In genomic region chr1:181730606-181731005, GRCh38 we compare ENCODE assay signal across 38 cellular contexts.
"Had no signal": no experiment of that assay in that cellular context is flagged by ENCODE, and none has a peak within 500 bp of the region (broad histone marks: within the 10 kb centered on the region; RNA-seq: fewer than 3 reads in every experiment).

No MANE protein-coding gene starts in this region.

- H3K36me3 Mint-ChIP-seq: activated naive CD4-positive, alpha-beta T cell treated with anti-CD3 and anti-CD28 coated beads, Interleukin-2, amount 10 ng/mL, durations not matched to agents 7 days and 5 days; activated naive CD4-positive, alpha-beta T cell treated with anti-CD3 and anti-CD28 coated beads, Interleukin-2, amount 50 U/mL, for 24 hours; activated naive CD4-positive, alpha-beta T cell treated with anti-CD3 and anti-CD28 coated beads, Interleukin-2, amount 50 U/mL, for 72 hours; activated naive CD8-positive, alpha-beta T cell; activated naive CD8-positive, alpha-beta T cell treated with anti-CD3 and anti-CD28 coated beads for 36 hours; activated naive CD8-positive, alpha-beta T cell treated with anti-CD3 and anti-CD28 coated beads, Interleukin-2, amount 10 ng/mL, durations not matched to agents 7 days and 5 days had no signal

- H3K9me3 Mint-ChIP-seq: activated naive CD4-positive, alpha-beta T cell treated with anti-CD3 and anti-CD28 coated beads for 36 hours; activated naive CD4-positive, alpha-beta T cell treated with anti-CD3 and anti-CD28 coated beads, Interleukin-2, amount 10 ng/mL, durations not matched to agents 7 days and 5 days; activated naive CD4-positive, alpha-beta T cell treated with anti-CD3 and anti-CD28 coated beads, Interleukin-2, amount 50 U/mL, for 24 hours; activated naive CD4-positive, alpha-beta T cell treated with anti-CD3 and anti-CD28 coated beads, Interleukin-2, amount 50 U/mL, for 72 hours; activated naive CD8-positive, alpha-beta T cell treated with anti-CD3 and anti-CD28 coated beads for 36 hours; activated naive CD8-positive, alpha-beta T cell treated with anti-CD3 and anti-CD28 coated beads, Interleukin-2, amount 10 ng/mL, durations not matched to agents 7 days and 5 days; activated naive CD8-positive, alpha-beta T cell treated with anti-CD3 and anti-CD28 coated beads, Interleukin-2, amount 50 U/mL, for 24 hours; activated T-cell treated with anti-CD3 and anti-CD28 coated beads, Interleukin-2, amount 50 U/mL, for 24 hours; activated T-cell treated with anti-CD3 and anti-CD28 coated beads, Interleukin-2, amount 50 U/mL, for 4 hours; activated T-cell treated with anti-CD3 and anti-CD28 coated beads, Interleukin-2, amount 50 U/mL, for 72 hours; activated T-helper 1 cell treated with anti-CD3 and anti-CD28 coated beads, Interleukin-12 subunit alpha, Interleukin-12 subunit beta, Interleukin-2, Interleukin-4 antibody, amounts not matched to agents 30 ng/mL and 10 ng/mL and 1 ng/mL, durations not matched to agents 14 hours and 24 hours and 36 hours; activated T-helper 17 cell treated with anti-CD3 and anti-CD28 coated beads, Interleukin-2, amount 50 U/mL, for 72 hours; activated T-helper 2 cell treated with anti-CD3 and anti-CD28 coated beads, Interferon-gamma antibody, Interleukin-2, Interleukin-4, amounts not matched to agents 10 μg/mL and 5 μg/mL and 100 μg/mL, durations not matched to agents 14 hours and 24 hours and 36 hours; brain; central memory CD8-positive, alpha-beta T cell had no signal

- H3K27me3 ChIP-seq: adrenal gland, ascending aorta, body of pancreas, brain microvascular endothelial cell, breast epithelium had no signal

- H3K9me3 ChIP-seq: adrenal gland, ascending aorta, body of pancreas, breast epithelium had no signal

- H3K4me3 ChIP-seq: adrenal gland, ascending aorta, body of pancreas, breast epithelium, cardiac muscle cell had no signal

- H3K4me1 ChIP-seq: adrenal gland, ascending aorta, body of pancreas, breast epithelium had no signal

- H3K36me3 ChIP-seq: adrenal gland, ascending aorta, brain microvascular endothelial cell, breast epithelium, cardiac muscle cell had no signal

- H3K27ac Mint-ChIP-seq: activated naive CD4-positive, alpha-beta T cell treated with anti-CD3 and anti-CD28 coated beads for 36 hours; activated naive CD4-positive, alpha-beta T cell treated with anti-CD3 and anti-CD28 coated beads, Interleukin-2, amount 10 ng/mL, durations not matched to agents 7 days and 5 days; activated naive CD4-positive, alpha-beta T cell treated with anti-CD3 and anti-CD28 coated beads, Interleukin-2, amount 50 U/mL, for 24 hours; activated naive CD4-positive, alpha-beta T cell treated with anti-CD3 and anti-CD28 coated beads, Interleukin-2, amount 50 U/mL, for 72 hours; activated naive CD8-positive, alpha-beta T cell; activated naive CD8-positive, alpha-beta T cell treated with anti-CD3 and anti-CD28 coated beads for 36 hours; activated naive CD8-positive, alpha-beta T cell treated with anti-CD3 and anti-CD28 coated beads, Interleukin-2, amount 10 ng/mL, durations not matched to agents 7 days and 5 days; activated naive CD8-positive, alpha-beta T cell treated with anti-CD3 and anti-CD28 coated beads, Interleukin-2, amount 50 U/mL, for 24 hours; activated T-cell treated with anti-CD3 and anti-CD28 coated beads, Interleukin-2, amount 50 U/mL, for 24 hours; activated T-cell treated with anti-CD3 and anti-CD28 coated beads, Interleukin-2, amount 50 U/mL, for 72 hours; activated T-helper 1 cell treated with anti-CD3 and anti-CD28 coated beads, Interleukin-12 subunit alpha, Interleukin-12 subunit beta, Interleukin-2, Interleukin-4 antibody, amounts not matched to agents 30 ng/mL and 10 ng/mL and 1 ng/mL, durations not matched to agents 14 hours and 24 hours and 36 hours; activated T-helper 17 cell treated with anti-CD3 and anti-CD28 coated beads, Interleukin-2, amount 50 U/mL, for 72 hours; activated T-helper 2 cell treated with anti-CD3 and anti-CD28 coated beads, Interferon-gamma antibody, Interleukin-2, Interleukin-4, amounts not matched to agents 10 μg/mL and 5 μg/mL and 100 μg/mL, durations not matched to agents 14 hours and 24 hours and 36 hours; brain had no signal

- H3K27ac ChIP-seq: adrenal gland, ascending aorta, body of pancreas, brain microvascular endothelial cell, breast epithelium, cardiac muscle cell had no signal

- DNase-seq: activated effector memory CD4-positive, alpha-beta T cell treated with anti-CD3 and anti-CD28 coated beads, Interleukin-2, amount 50 U/mL, for 16 hours; activated effector memory CD4-positive, alpha-beta T cell treated with Interleukin-2 at 50 U/mL for 16 hours; activated gamma-delta T cell; activated gamma-delta T cell treated with Interleukin-2 at 50 U/mL for 16 hours; activated naive CD4-positive, alpha-beta T cell; activated naive CD4-positive, alpha-beta T cell treated with anti-CD3 and anti-CD28 coated beads for 36 hours; activated naive CD4-positive, alpha-beta T cell treated with anti-CD3 and anti-CD28 coated beads, Interleukin-2, amount 10 ng/mL, durations not matched to agents 7 days and 5 days; activated naive CD4-positive, alpha-beta T cell treated with anti-CD3 and anti-CD28 coated beads, Interleukin-2, amount 50 U/mL, for 16 hours; activated naive CD4-positive, alpha-beta T cell treated with Interleukin-2 at 50 U/mL for 16 hours; activated naive CD8-positive, alpha-beta T cell treated with anti-CD3 and anti-CD28 coated beads for 36 hours; activated naive CD8-positive, alpha-beta T cell treated with anti-CD3 and anti-CD28 coated beads, Interleukin-2, amount 10 ng/mL, durations not matched to agents 7 days and 5 days; activated naive CD8-positive, alpha-beta T cell treated with anti-CD3 and anti-CD28 coated beads, Interleukin-2, amount 50 U/mL, for 24 hours; activated T-cell treated with anti-CD3 and anti-CD28 coated beads for 4 hours; activated T-cell treated with anti-CD3 and anti-CD28 coated beads, Interleukin-2, amount 50 U/mL, for 1 hour; activated T-cell treated with anti-CD3 and anti-CD28 coated beads, Interleukin-2, amount 50 U/mL, for 24 hours; activated T-cell treated with anti-CD3 and anti-CD28 coated beads, Interleukin-2, amount 50 U/mL, for 4 hours; activated T-cell treated with anti-CD3 and anti-CD28 coated beads, Interleukin-2, amount 50 U/mL, for 48 hours; activated T-cell treated with anti-CD3 and anti-CD28 coated beads, Interleukin-2, amount 50 U/mL, for 72 hours; adrenal gland; amniotic stem cell; amygdala; anterior cingulate cortex; aorta; body of pancreas; brain microvascular endothelial cell; central memory CD4-positive, alpha-beta T cell; cerebellar nuclear complex had no signal

- ATAC-seq: activated naive CD4-positive, alpha-beta T cell treated with anti-CD3 and anti-CD28 coated beads, Interleukin-2, amount 50 U/mL, for 72 hours; activated naive CD8-positive, alpha-beta T cell treated with anti-CD3 and anti-CD28 coated beads, Interleukin-2, amount 50 U/mL, for 24 hours; activated T-cell treated with anti-CD3 and anti-CD28 coated beads, Interleukin-2, amount 50 U/mL, for 4 hours; activated T-cell treated with anti-CD3 and anti-CD28 coated beads, Interleukin-2, amount 50 U/mL, for 72 hours; activated T-helper 17 cell treated with anti-CD3 and anti-CD28 coated beads, Interleukin-2, amount 50 U/mL, for 72 hours; body of pancreas had no signal

- H3K4me1 Mint-ChIP-seq: activated naive CD4-positive, alpha-beta T cell treated with anti-CD3 and anti-CD28 coated beads, Interleukin-2, amount 10 ng/mL, durations not matched to agents 7 days and 5 days; activated naive CD4-positive, alpha-beta T cell treated with anti-CD3 and anti-CD28 coated beads, Interleukin-2, amount 50 U/mL, for 24 hours; activated naive CD8-positive, alpha-beta T cell treated with anti-CD3 and anti-CD28 coated beads for 36 hours; activated naive CD8-positive, alpha-beta T cell treated with anti-CD3 and anti-CD28 coated beads, Interleukin-2, amount 10 ng/mL, durations not matched to agents 7 days and 5 days; activated naive CD8-positive, alpha-beta T cell treated with anti-CD3 and anti-CD28 coated beads, Interleukin-2, amount 50 U/mL, for 24 hours; activated T-helper 17 cell treated with anti-CD3 and anti-CD28 coated beads, Interleukin-2, amount 50 U/mL, for 72 hours had no signal

- H3K4me3 Mint-ChIP-seq: activated naive CD4-positive, alpha-beta T cell treated with anti-CD3 and anti-CD28 coated beads for 36 hours; activated naive CD4-positive, alpha-beta T cell treated with anti-CD3 and anti-CD28 coated beads, Interleukin-2, amount 10 ng/mL, durations not matched to agents 7 days and 5 days; activated naive CD4-positive, alpha-beta T cell treated with anti-CD3 and anti-CD28 coated beads, Interleukin-2, amount 50 U/mL, for 24 hours; activated naive CD8-positive, alpha-beta T cell; activated naive CD8-positive, alpha-beta T cell treated with anti-CD3 and anti-CD28 coated beads for 36 hours; activated naive CD8-positive, alpha-beta T cell treated with anti-CD3 and anti-CD28 coated beads, Interleukin-2, amount 10 ng/mL, durations not matched to agents 7 days and 5 days; activated naive CD8-positive, alpha-beta T cell treated with anti-CD3 and anti-CD28 coated beads, Interleukin-2, amount 50 U/mL, for 24 hours; activated T-cell treated with anti-CD3 and anti-CD28 coated beads, Interleukin-2, amount 50 U/mL, for 24 hours; activated T-cell treated with anti-CD3 and anti-CD28 coated beads, Interleukin-2, amount 50 U/mL, for 4 hours; activated T-cell treated with anti-CD3 and anti-CD28 coated beads, Interleukin-2, amount 50 U/mL, for 72 hours; activated T-helper 1 cell treated with anti-CD3 and anti-CD28 coated beads, Interleukin-12 subunit alpha, Interleukin-12 subunit beta, Interleukin-2, Interleukin-4 antibody, amounts not matched to agents 30 ng/mL and 10 ng/mL and 1 ng/mL, durations not matched to agents 14 hours and 24 hours and 36 hours; activated T-helper 17 cell treated with anti-CD3 and anti-CD28 coated beads, Interleukin-2, amount 50 U/mL, for 72 hours; brain; central memory CD8-positive, alpha-beta T cell had no signal
